8 cellular contexts compared by ENCODE assay signal in genomic region chr7:44615149-44615611, GRCh38. TPM values are rescaled to one million over a fixed set of nuclear protein-coding genes. Genes with fewer than 3 reads are reported as not detected.
DNase-seq lines count a peak whose midpoint lies in the region; ATAC-seq, FAIRE-seq and TF ChIP-seq lines count a peak whose summit lies in the region.
"Had no signal": no experiment of that assay in that cellular context is flagged by ENCODE, and none has a peak within 500 bp of the region (broad histone marks: within the 10 kb centered on the region; RNA-seq: fewer than 3 reads in every experiment).

No MANE protein-coding gene starts in this region.

- H3K27me3 Mint-ChIP-seq in activated CD8-positive, alpha-beta T cell treated with anti-CD3 and anti-CD28 coated beads for 36 hours = no peaks in the 10 kb centered on the region

- H3K4me2 ChIP-seq in Loucy (ENCODE audit: low read depth, low read length, poor library complexity, severe bottlenecking) = peak overlapping the region; percentile 20

- TF ChIP-seq CTCF in Loucy (conservative IDR thresholded peaks at IDR 0.05; ENCODE audit: low read length) = no peak
- no peak for TF ChIP-seq CTCF in activated CD8-positive, alpha-beta T cell treated with anti-CD3 and anti-CD28 coated beads for 36 hours (IDR thresholded peaks at IDR 0.05)

- H3K4me1 Mint-ChIP-seq in activated CD8-positive, alpha-beta T cell treated with anti-CD3 and anti-CD28 coated beads for 36 hours (ENCODE audit: low read depth) = peaks cover 60% of the 10 kb centered on the region

- intact Hi-C loops in activated CD8-positive, alpha-beta T cell treated with anti-CD3 and anti-CD28 coated beads for 36 hours (cut with micrococcal nuclease) = no loop called here
- intact Hi-C loops in cardiac septum (cut with DNase I) = no loop called here

- CTCF ChIA-PET in activated CD8-positive, alpha-beta T cell treated with anti-CD3 and anti-CD28 coated beads for 36 hours (lab: Charles Lee) = no interaction called here

- WGBS in small intestine, 3 donors = 14 to 46% (median 40%) methylated on average over 2 of the region's 2 CpGs

- peaks cover 90% of the 10 kb centered on the region for H3K79me2 ChIP-seq in Loucy (ENCODE audit: insufficient read depth, low read length)

- DNase-seq in activated CD8-positive, alpha-beta T cell treated with anti-CD3 and anti-CD28 coated beads for 36 hours = peak; percentile 34
- peak; percentile 75 for DNase-seq in cardiac septum (ENCODE audit: low spot score)
- peak; percentile 99 for DNase-seq in small intestine
- no peak for DNase-seq in HPDE6-E6E7 (ENCODE audit: extremely low spot score)
- DNase-seq: NCI-H1694 treated with DMSO at 0.1 percent for 48 hours had no signal

- no peaks in the 10 kb centered on the region for H3K27me3 ChIP-seq in Loucy (ENCODE audit: insufficient read depth, low read length, poor library complexity, severe bottlenecking)
- H3K27me3 ChIP-seq in small intestine (ENCODE audit: control insufficient read depth in 2 of 2, insufficient read depth in 2 of 2, low read length in 2 of 2) = no peaks in the 10 kb centered on the region

- H3K27ac ChIP-seq in small intestine (ENCODE audit: low read depth in 1 of 2, low read length in 1 of 2) = peak overlapping the region; percentile 76 to 92

- no peaks in the 10 kb centered on the region for H3K9me3 Mint-ChIP-seq in activated CD8-positive, alpha-beta T cell treated with anti-CD3 and anti-CD28 coated beads for 36 hours

- H3K4me1 ChIP-seq in Loucy (ENCODE audit: insufficient read depth, low read length, poor library complexity, severe bottlenecking) (peaks cover 33% of the 10 kb centered on the region), small intestine (ENCODE audit: control insufficient read depth in 2 of 2, insufficient read depth in 1 of 2, low read depth in 1 of 2, low read length in 1 of 2) (peaks cover 9 to 21% of the 10 kb centered on the region in 2 donors)

- H3K4me3 ChIP-seq in Loucy (ENCODE audit: low read length, poor library complexity, severe bottlenecking) (no peak overlapping the region), small intestine (ENCODE audit: low read depth in 1 of 2, low read length in 2 of 2) (no peak overlapping the region)

- FAIRE-seq in small intestine (lab: Jason Lieb, UNC) = no peak

- POLR2A ChIA-PET in activated CD8-positive, alpha-beta T cell treated with anti-CD3 and anti-CD28 coated beads for 36 hours (lab: Charles Lee) = interaction anchor here (2.8 kb wide), 1 partner anchor 23 kb away, joined by 19 read pairs; no protein-coding TSS in a partner anchor

- ATAC-seq in activated CD8-positive, alpha-beta T cell treated with anti-CD3 and anti-CD28 coated beads for 36 hours = no peak
- ATAC-seq in GM19395 (IDR thresholded peaks at IDR 0.05; ENCODE audit: unreplicated experiment) = no peak
- ATAC-seq in GM19351 (IDR thresholded peaks at IDR 0.05; ENCODE audit: unreplicated experiment) = no peak

- no peaks in the 10 kb centered on the region for H3K9me2 ChIP-seq in Loucy (replicated peaks; ENCODE audit: low read depth, low read length)

- no peak overlapping the region for H3K4me3 Mint-ChIP-seq in activated CD8-positive, alpha-beta T cell treated with anti-CD3 and anti-CD28 coated beads for 36 hours

- H3K9me3 ChIP-seq in Loucy (ENCODE audit: insufficient read depth, low read depth, low read length) (no peaks in the 10 kb centered on the region), small intestine (ENCODE audit: control insufficient read depth, low read depth) (no peaks in the 10 kb centered on the region)

- no peaks in the 10 kb centered on the region for H3F3A ChIP-seq in Loucy (ENCODE audit: low read depth)

- peaks cover 17% of the 10 kb centered on the region for H3K36me3 Mint-ChIP-seq in activated CD8-positive, alpha-beta T cell treated with anti-CD3 and anti-CD28 coated beads for 36 hours (ENCODE audit: low read depth)

- peak overlapping the region; percentile 64 for H3K27ac Mint-ChIP-seq in activated CD8-positive, alpha-beta T cell treated with anti-CD3 and anti-CD28 coated beads for 36 hours

- H2AFZ ChIP-seq in Loucy (ENCODE audit: low read length) = no peak overlapping the region

- peaks cover 9% of the 10 kb centered on the region; the same call in 1 of the 2 replicates for H3K36me3 ChIP-seq in Loucy (ENCODE audit: insufficient read depth, low read length)
- peaks cover 0 to 4% of the 10 kb centered on the region in 2 donors for H3K36me3 ChIP-seq in small intestine (ENCODE audit: control insufficient read depth in 2 of 2, insufficient read depth in 2 of 2, low read length in 2 of 2)

- peaks cover 40% of the 10 kb centered on the region for H4K20me1 ChIP-seq in Loucy (ENCODE audit: insufficient read depth, low read length, poor library complexity, severe bottlenecking)

- peak overlapping the region; percentile 20 for H3K9ac ChIP-seq in Loucy (ENCODE audit: low read depth, low read length, poor library complexity, severe bottlenecking)

RNA-seq across cellular contexts. Expression of gene OGDH, which starts 8.8 kb away (rescaled TPM):
- 10 to 100 TPM; 78.6 to 85.6 TPM for total RNA-seq in activated CD8-positive, alpha-beta T cell treated with anti-CD3 and anti-CD28 coated beads for 36 hours
- 406 TPM for total RNA-seq in cardiac septum
- polyA plus RNA-seq in small intestine = 100 to 1,000 TPM in 2 of 3 donors, 10 to 100 TPM in 1; 66.8 to 136 (median 124) TPM

RNA-seq across cellular contexts. Expression of gene TMED4, which starts 33.1 kb away (rescaled TPM):
- total RNA-seq in activated CD8-positive, alpha-beta T cell treated with anti-CD3 and anti-CD28 coated beads for 36 hours = 10 to 100 TPM; 74.6 to 76.2 TPM
- 73.8 TPM for total RNA-seq in cardiac septum
- 10 to 100 TPM; 64.8 to 83.9 (median 76.2) TPM for polyA plus RNA-seq in small intestine

RNA-seq across cellular contexts. Expression of gene DDX56, which starts 41.5 kb away (rescaled TPM):
- 10 to 100 TPM; 92.3 to 98.3 TPM for total RNA-seq in activated CD8-positive, alpha-beta T cell treated with anti-CD3 and anti-CD28 coated beads for 36 hours
- total RNA-seq in cardiac septum = 25.9 TPM
- polyA plus RNA-seq in small intestine = 100 to 1,000 TPM in 2 of 3 donors, 10 to 100 TPM in 1; 62.2 to 359 (median 336) TPM
